ENCODE assay signal across 8 cellular contexts in genomic region chr20:48823960-48824497, GRCh38. TPM values are rescaled to one million over a fixed set of nuclear protein-coding genes. Genes with fewer than 3 reads are reported as not detected.
DNase-seq lines count a peak whose midpoint lies in the region; ATAC-seq lines count a peak whose summit lies in the region.

No MANE protein-coding gene starts in this region.

- no peaks in the 10 kb centered on the region for H3K27me3 Mint-ChIP-seq in IgD-negative memory B cell
- H3K27me3 Mint-ChIP-seq in activated T-cell treated with anti-CD3 and anti-CD28 coated beads, Interleukin-2, amount 50 U/mL, for 24 hours = peaks cover 7% of the 10 kb centered on the region

- H3K4me3 Mint-ChIP-seq in IgD-negative memory B cell = peak overlapping the region; percentile 92 to 99 (median 97)
- H3K4me3 Mint-ChIP-seq in activated T-cell treated with anti-CD3 and anti-CD28 coated beads, Interleukin-2, amount 50 U/mL, for 24 hours = peak overlapping the region; percentile 95

- DNase-seq in GM04503 (ENCODE audit: low read depth) = peak; percentile 89
- peak; percentile 66 for DNase-seq in activated T-cell treated with anti-CD3 and anti-CD28 coated beads, Interleukin-2, amount 50 U/mL, for 24 hours
- DNase-seq in glomerular visceral epithelial cell (ENCODE audit: extremely low spot score) = peak; percentile 82
- peak; percentile 65 to 69 for DNase-seq in stimulated activated CD8-positive, alpha-beta memory T cell treated with anti-CD3 and anti-CD28 coated beads, Interleukin-15, amount 100 ng/mL, for 48 hours (ENCODE audit: low read depth in 2 of 2)
- DNase-seq in NCI-H510A (lab: John Stamatoyannopoulos, UW) = no peak
- DNase-seq in DMS53 treated with DMSO at 0.1 percent for 48 hours (lab: John Stamatoyannopoulos, UW; ENCODE audit: unreplicated experiment) = no peak

- peaks cover 2% of the 10 kb centered on the region for H3K36me3 Mint-ChIP-seq in IgD-negative memory B cell
- peaks cover 52% of the 10 kb centered on the region for H3K36me3 Mint-ChIP-seq in activated T-cell treated with anti-CD3 and anti-CD28 coated beads, Interleukin-2, amount 50 U/mL, for 24 hours (ENCODE audit: low read depth)

- peak overlapping the region; percentile 91 to 96 (median 92) for H3K27ac Mint-ChIP-seq in IgD-negative memory B cell
- peak overlapping the region; percentile 98 for H3K27ac Mint-ChIP-seq in activated T-cell treated with anti-CD3 and anti-CD28 coated beads, Interleukin-2, amount 50 U/mL, for 24 hours

- H3K4me1 Mint-ChIP-seq in IgD-negative memory B cell = peaks cover 48 to 55% (median 49%) of the 10 kb centered on the region in 3 donors
- peaks cover 76% of the 10 kb centered on the region for H3K4me1 Mint-ChIP-seq in activated T-cell treated with anti-CD3 and anti-CD28 coated beads, Interleukin-2, amount 50 U/mL, for 24 hours (ENCODE audit: low read depth)

- no peaks in the 10 kb centered on the region for H3K9me3 Mint-ChIP-seq in IgD-negative memory B cell
- H3K9me3 Mint-ChIP-seq in activated T-cell treated with anti-CD3 and anti-CD28 coated beads, Interleukin-2, amount 50 U/mL, for 24 hours = no peaks in the 10 kb centered on the region

- no peak for ATAC-seq in GM18861 (IDR thresholded peaks at IDR 0.05; ENCODE audit: unreplicated experiment)

RNA-seq across cellular contexts. Expression of gene PREX1, which starts 3.8 kb away (rescaled TPM):
- polyA plus RNA-seq in IgD-negative memory B cell = 41.7 TPM

Comparison
In these comparisons a context has a peak if more than half of its experiments do, and no peak if none do; other contexts are left out.
1. DNase-seq: peak in GM04503 (single experiment), activated T-cell treated with anti-CD3 and anti-CD28 coated beads, Interleukin-2, amount 50 U/mL, for 24 hours (single experiment), glomerular visceral epithelial cell (single experiment) and stimulated activated CD8-positive, alpha-beta memory T cell treated with anti-CD3 and anti-CD28 coated beads, Interleukin-15, amount 100 ng/mL, for 48 hours (2 of 2); none in NCI-H510A (single experiment) and DMS53 treated with DMSO at 0.1 percent for 48 hours (single experiment).